In genomic region chr3:87088366-87088983, GRCh38 we compare ENCODE assay signal across 8 cellular contexts.
DNase-seq lines count a peak whose midpoint lies in the region; ATAC-seq and TF ChIP-seq lines count a peak whose summit lies in the region.

No MANE protein-coding gene starts in this region.

- H3K27me3 Mint-ChIP-seq in natural killer cell (ENCODE audit: low read depth in 2 of 2), result no peaks in the 10 kb centered on the region

- TF ChIP-seq CTCF in GM12865 (IDR thresholded peaks at IDR 0.05; ENCODE audit: insufficient read depth, low read depth, low read length, missing control alignments), result no peak
- no peak for TF ChIP-seq CTCF in cardiac fibroblast (IDR thresholded peaks at IDR 0.05; ENCODE audit: low read depth, low read length)
- no peak for TF ChIP-seq CTCF in natural killer cell (IDR thresholded peaks at IDR 0.05)

- peak overlapping the region; percentile 61 for H3K4me3 Mint-ChIP-seq in natural killer cell

- intact Hi-C loops in natural killer cell (cut with micrococcal nuclease), result no loop called here

- H3K36me3 Mint-ChIP-seq in natural killer cell, result no peaks in the 10 kb centered on the region

- H3K4me3 ChIP-seq in GM12865 (ENCODE audit: low read depth, low read length) (peak overlapping the region; percentile 64), cardiac fibroblast (replicated peaks in 1 of 2; ENCODE audit: low read depth in 2 of 2, low read length in 2 of 2) (peak overlapping the region; percentile 50 to 53)

- H3K9me3 Mint-ChIP-seq in natural killer cell, result peaks cover 0 to 2% of the 10 kb centered on the region in 2 donors

- H3K4me1 Mint-ChIP-seq in natural killer cell, result peaks cover 0 to 7% of the 10 kb centered on the region in 2 donors

- DNase-seq in GM12865 (ENCODE audit: low read depth) (peak; percentile 9), cardiac fibroblast (ENCODE audit: low read depth in 2 of 2) (peak; percentile 28 to 38), natural killer cell (no peak), LoVo (ENCODE audit: low spot score) (no peak), A172 (ENCODE audit: low spot score) (no peak), middle frontal gyrus (ENCODE audit: extremely low spot score, low spot score) (no peak)

- ATAC-seq in HG02973 (IDR thresholded peaks at IDR 0.05; ENCODE audit: unreplicated experiment) (peak; percentile 21), natural killer cell (no peak), HG03139 (IDR thresholded peaks at IDR 0.05; ENCODE audit: unreplicated experiment) (no peak)

- H3K27ac Mint-ChIP-seq in natural killer cell, result no peak overlapping the region

Comparison
In these comparisons a context has a peak if more than half of its experiments do, and no peak if none do; other contexts are left out.
1. DNase-seq: peak in GM12865 (single experiment) and cardiac fibroblast (2 of 2); none in natural killer cell (single experiment), LoVo (single experiment), A172 (single experiment) and middle frontal gyrus (single experiment).